ENCODE assay signal across 8 cellular contexts in genomic region chr1:206467915-206468314, GRCh38. TPM values are rescaled to one million over a fixed set of nuclear protein-coding genes. Genes with fewer than 3 reads are reported as not detected.
DNase-seq lines count a peak whose midpoint lies in the region; ATAC-seq lines count a peak whose summit lies in the region.

No MANE protein-coding gene starts in this region.

- no peak overlapping the region for H2BK120ac ChIP-seq in mesenchymal stem cell (ENCODE audit: low read depth, low read length)

- WGBS in mesenchymal stem cell = 71% methylated on average over 9 of the region's 9 CpGs

- H3K27me3 ChIP-seq in CD4-positive, CD25-positive, alpha-beta regulatory T cell (ENCODE audit: control insufficient read depth, insufficient read depth, low read length) = no peaks in the 10 kb centered on the region
- no peaks in the 10 kb centered on the region for H3K27me3 ChIP-seq in mesenchymal stem cell (ENCODE audit: control insufficient read depth in 1 of 2, insufficient read depth in 1 of 2, low read length in 2 of 2)

- peak overlapping the region in 1 of 2 experiments; percentile 62 for H3K14ac ChIP-seq in mesenchymal stem cell (ENCODE audit: low read length in 2 of 2)

- H3K18ac ChIP-seq in mesenchymal stem cell (ENCODE audit: low read depth in 1 of 2, low read length in 2 of 2) = no peak overlapping the region

- no peaks in the 10 kb centered on the region for H3K9me3 Mint-ChIP-seq in CD4-positive, CD25-positive, alpha-beta regulatory T cell
- H3K9me3 Mint-ChIP-seq in activated T-helper 1 cell treated with anti-CD3 and anti-CD28 coated beads, Interleukin-12 subunit alpha, Interleukin-12 subunit beta, Interleukin-2, Interleukin-4 antibody, amounts not matched to agents 30 ng/mL and 10 ng/mL and 1 ng/mL, durations not matched to agents 14 hours and 24 hours and 36 hours = no peaks in the 10 kb centered on the region

- peak overlapping the region; percentile 83 to 95 (median 90) for H3K4me3 Mint-ChIP-seq in CD4-positive, CD25-positive, alpha-beta regulatory T cell
- H3K4me3 Mint-ChIP-seq in activated T-helper 1 cell treated with anti-CD3 and anti-CD28 coated beads, Interleukin-12 subunit alpha, Interleukin-12 subunit beta, Interleukin-2, Interleukin-4 antibody, amounts not matched to agents 30 ng/mL and 10 ng/mL and 1 ng/mL, durations not matched to agents 14 hours and 24 hours and 36 hours = peak overlapping the region; percentile 27

- H3K4me2 ChIP-seq in mesenchymal stem cell (ENCODE audit: low read length, poor library complexity, severe bottlenecking) = no peak overlapping the region

- no peak for ATAC-seq in CD4-positive, CD25-positive, alpha-beta regulatory T cell (ENCODE audit: low read depth in 2 of 2)

- H2AK5ac ChIP-seq in mesenchymal stem cell (ENCODE audit: low read length, severe bottlenecking) = no peak overlapping the region

- H2BK5ac ChIP-seq in mesenchymal stem cell (ENCODE audit: low read depth, low read length, poor library complexity, severe bottlenecking) = no peak overlapping the region

- H2BK12ac ChIP-seq in mesenchymal stem cell (ENCODE audit: low read length in 2 of 2) = peak overlapping the region in 1 of 2 experiments; percentile 56

- no peaks in the 10 kb centered on the region for H3K9me3 ChIP-seq in CD4-positive, CD25-positive, alpha-beta regulatory T cell (ENCODE audit: control insufficient read depth in 2 of 2, low read length in 2 of 2)
- no peaks in the 10 kb centered on the region for H3K9me3 ChIP-seq in mesenchymal stem cell (ENCODE audit: control insufficient read depth, low read length)

- H2BK15ac ChIP-seq in mesenchymal stem cell (ENCODE audit: low read depth, poor library complexity, severe bottlenecking) = no peak overlapping the region

- no peak overlapping the region for H4K91ac ChIP-seq in mesenchymal stem cell (ENCODE audit: low read length)

- peaks cover 23 to 87% (median 62%) of the 10 kb centered on the region in 4 donors for H3K4me1 Mint-ChIP-seq in CD4-positive, CD25-positive, alpha-beta regulatory T cell
- H3K4me1 Mint-ChIP-seq in activated T-helper 1 cell treated with anti-CD3 and anti-CD28 coated beads, Interleukin-12 subunit alpha, Interleukin-12 subunit beta, Interleukin-2, Interleukin-4 antibody, amounts not matched to agents 30 ng/mL and 10 ng/mL and 1 ng/mL, durations not matched to agents 14 hours and 24 hours and 36 hours (ENCODE audit: low read depth) = peaks cover 87% of the 10 kb centered on the region

- intact Hi-C loops in activated T-helper 1 cell treated with anti-CD3 and anti-CD28 coated beads, Interleukin-12 subunit alpha, Interleukin-12 subunit beta, Interleukin-2, Interleukin-4 antibody, amounts not matched to agents 30 ng/mL and 10 ng/mL and 1 ng/mL, durations not matched to agents 14 hours and 24 hours and 36 hours (cut with micrococcal nuclease) = no loop called here

- peaks cover 3% of the 10 kb centered on the region for H3K79me1 ChIP-seq in mesenchymal stem cell (replicated peaks; ENCODE audit: low read length, poor library complexity, severe bottlenecking)

- peaks cover 74% of the 10 kb centered on the region for H3K4me1 ChIP-seq in CD4-positive, CD25-positive, alpha-beta regulatory T cell (ENCODE audit: control insufficient read depth, insufficient read depth, low read length, poor library complexity, severe bottlenecking)
- peaks cover 39% of the 10 kb centered on the region for H3K4me1 ChIP-seq in mesenchymal stem cell (ENCODE audit: control insufficient read depth, insufficient read depth, low read depth, low read length)

- peak overlapping the region; percentile 94 to 100 (median 96) for H3K27ac Mint-ChIP-seq in CD4-positive, CD25-positive, alpha-beta regulatory T cell
- H3K27ac Mint-ChIP-seq in activated T-helper 1 cell treated with anti-CD3 and anti-CD28 coated beads, Interleukin-12 subunit alpha, Interleukin-12 subunit beta, Interleukin-2, Interleukin-4 antibody, amounts not matched to agents 30 ng/mL and 10 ng/mL and 1 ng/mL, durations not matched to agents 14 hours and 24 hours and 36 hours = peak overlapping the region; percentile 73

- H3K27ac ChIP-seq in CD4-positive, CD25-positive, alpha-beta regulatory T cell (ENCODE audit: insufficient read depth, low read length, poor library complexity, severe bottlenecking) = peak overlapping the region; percentile 80
- no peak overlapping the region for H3K27ac ChIP-seq in mesenchymal stem cell (ENCODE audit: low read length, poor library complexity, severe bottlenecking)

- no peak overlapping the region for H2AFZ ChIP-seq in mesenchymal stem cell (ENCODE audit: low read depth, low read length)

- no peak overlapping the region for H3K4ac ChIP-seq in mesenchymal stem cell (ENCODE audit: low read depth in 1 of 2, low read length in 2 of 2)

- peak overlapping the region; percentile 64 for H3K4me3 ChIP-seq in CD4-positive, CD25-positive, alpha-beta regulatory T cell (ENCODE audit: low read depth, low read length)
- H3K4me3 ChIP-seq in mesenchymal stem cell (ENCODE audit: insufficient read depth in 1 of 2, low read depth in 1 of 2, low read length in 2 of 2) = no peak overlapping the region

- H4K8ac ChIP-seq in mesenchymal stem cell (ENCODE audit: low read length) = no peak overlapping the region

- H3K36me3 ChIP-seq in CD4-positive, CD25-positive, alpha-beta regulatory T cell (ENCODE audit: control insufficient read depth, insufficient read depth, low read length) = no peaks in the 10 kb centered on the region
- peaks cover 9 to 10% of the 10 kb centered on the region in 2 experiments for H3K36me3 ChIP-seq in mesenchymal stem cell (ENCODE audit: control insufficient read depth in 1 of 2, insufficient read depth in 2 of 2, low read depth in 1 of 2, low read length in 2 of 2)

- no peaks in the 10 kb centered on the region for H3K27me3 Mint-ChIP-seq in CD4-positive, CD25-positive, alpha-beta regulatory T cell
- no peaks in the 10 kb centered on the region for H3K27me3 Mint-ChIP-seq in activated T-helper 1 cell treated with anti-CD3 and anti-CD28 coated beads, Interleukin-12 subunit alpha, Interleukin-12 subunit beta, Interleukin-2, Interleukin-4 antibody, amounts not matched to agents 30 ng/mL and 10 ng/mL and 1 ng/mL, durations not matched to agents 14 hours and 24 hours and 36 hours (ENCODE audit: insufficient read depth)

- peak in 1 of 3 donors; percentile 58 for DNase-seq in CD4-positive, CD25-positive, alpha-beta regulatory T cell
- peak; percentile 97 to 98 for DNase-seq in Kasumi-1 (lab: John Stamatoyannopoulos, UW)
- DNase-seq in activated T-helper 1 cell treated with anti-CD3 and anti-CD28 coated beads, Interleukin-12 subunit alpha, Interleukin-12 subunit beta, Interleukin-2, Interleukin-4 antibody, amounts not matched to agents 30 ng/mL and 10 ng/mL and 1 ng/mL, durations not matched to agents 14 hours and 24 hours and 36 hours (ENCODE audit: low spot score) = no peak
- peak; percentile 30 for DNase-seq in mesenchymal stem cell
- no peak for DNase-seq in putamen (ENCODE audit: low spot score)
- DNase-seq in RKO (ENCODE audit: low spot score) = no peak
- no peak for DNase-seq in HUDEP-2 (lab: John Stamatoyannopoulos, UW; ENCODE audit: unreplicated experiment in 76 of 76)
- DNase-seq in NCI-H128 (lab: John Stamatoyannopoulos, UW; ENCODE audit: unreplicated experiment) = no peak

- H3K36me3 Mint-ChIP-seq in CD4-positive, CD25-positive, alpha-beta regulatory T cell = no peaks in the 10 kb centered on the region
- H3K36me3 Mint-ChIP-seq in activated T-helper 1 cell treated with anti-CD3 and anti-CD28 coated beads, Interleukin-12 subunit alpha, Interleukin-12 subunit beta, Interleukin-2, Interleukin-4 antibody, amounts not matched to agents 30 ng/mL and 10 ng/mL and 1 ng/mL, durations not matched to agents 14 hours and 24 hours and 36 hours (ENCODE audit: low read depth) = peaks cover 23% of the 10 kb centered on the region

- H3K23ac ChIP-seq in mesenchymal stem cell (ENCODE audit: low read length in 2 of 2) = no peak overlapping the region

- no peak overlapping the region for H3K9ac ChIP-seq in mesenchymal stem cell (ENCODE audit: low read length)

RNA-seq across cellular contexts. Expression of gene IKBKE, which starts 2.4 kb away (rescaled TPM):
- 78.3 TPM for total RNA-seq in CD4-positive, CD25-positive, alpha-beta regulatory T cell
- 10 to 100 TPM; 55.3 to 87.4 (median 68.3) TPM for polyA plus RNA-seq in CD4-positive, CD25-positive, alpha-beta regulatory T cell
- total RNA-seq in activated T-helper 1 cell treated with anti-CD3 and anti-CD28 coated beads, Interleukin-12 subunit alpha, Interleukin-12 subunit beta, Interleukin-2, Interleukin-4 antibody, amounts not matched to agents 30 ng/mL and 10 ng/mL and 1 ng/mL, durations not matched to agents 14 hours and 24 hours and 36 hours = 59.8 and 64.9 TPM in 2 replicates
- 15.5 TPM for polyA plus RNA-seq in mesenchymal stem cell (2013, experiment 1 of 2)
- 15.3 TPM for polyA plus RNA-seq in mesenchymal stem cell (2013, experiment 2 of 2)

RNA-seq across cellular contexts. Expression of gene RASSF5, which starts 39.4 kb away (rescaled TPM):
- 158 TPM for total RNA-seq in CD4-positive, CD25-positive, alpha-beta regulatory T cell
- 100 to 1,000 TPM; 224 to 258 (median 231) TPM for polyA plus RNA-seq in CD4-positive, CD25-positive, alpha-beta regulatory T cell
- total RNA-seq in activated T-helper 1 cell treated with anti-CD3 and anti-CD28 coated beads, Interleukin-12 subunit alpha, Interleukin-12 subunit beta, Interleukin-2, Interleukin-4 antibody, amounts not matched to agents 30 ng/mL and 10 ng/mL and 1 ng/mL, durations not matched to agents 14 hours and 24 hours and 36 hours = 220 and 221 TPM in 2 replicates
- 0.93 TPM for polyA plus RNA-seq in mesenchymal stem cell (2013, experiment 1 of 2)
- 1.2 TPM for polyA plus RNA-seq in mesenchymal stem cell (2013, experiment 2 of 2)

Comparison
In these comparisons a context has a peak if more than half of its experiments do, and no peak if none do; other contexts are left out.
1. DNase-seq: peak in Kasumi-1 (2 of 2) and mesenchymal stem cell (single experiment); none in activated T-helper 1 cell treated with anti-CD3 and anti-CD28 coated beads, Interleukin-12 subunit alpha, Interleukin-12 subunit beta, Interleukin-2, Interleukin-4 antibody, amounts not matched to agents 30 ng/mL and 10 ng/mL and 1 ng/mL, durations not matched to agents 14 hours and 24 hours and 36 hours (single experiment), putamen (single experiment), RKO (single experiment), HUDEP-2 (0 of 76) and NCI-H128 (single experiment).